19 cellular contexts compared by ENCODE assay signal in genomic region chr12:47306130-47306529, GRCh38.
A peak's percentile ranks its signal among the peaks of the same experiment; 100 is the strongest.
DNase-seq lines count a peak whose midpoint lies in the region; ATAC-seq and TF ChIP-seq lines count a peak whose summit lies in the region.
"Had no signal": no experiment of that assay in that cellular context is flagged by ENCODE, and none has a peak within 500 bp of the region (broad histone marks: within the 10 kb centered on the region; RNA-seq: fewer than 3 reads in every experiment).

No MANE protein-coding gene starts in this region.

- H3K27me3 Mint-ChIP-seq in activated T-cell treated with anti-CD3 and anti-CD28 coated beads, Interleukin-2, amount 50 U/mL, for 24 hours = no peaks in the 10 kb centered on the region
- H3K27me3 Mint-ChIP-seq in activated T-cell treated with anti-CD3 and anti-CD28 coated beads, Interleukin-2, amount 50 U/mL, for 72 hours (ENCODE audit: low read depth) = no peaks in the 10 kb centered on the region
- no peaks in the 10 kb centered on the region for H3K27me3 Mint-ChIP-seq in activated naive CD8-positive, alpha-beta T cell treated with anti-CD3 and anti-CD28 coated beads for 36 hours
- H3K27me3 Mint-ChIP-seq in effector memory CD8-positive, alpha-beta T cell = no peaks in the 10 kb centered on the region

- no peak for ATAC-seq in activated T-cell treated with anti-CD3 and anti-CD28 coated beads, Interleukin-2, amount 50 U/mL, for 72 hours (replicated peaks in 1 of 2)
- ATAC-seq in IMR-90 (ENCODE audit: low read depth) (no peak), GM19328 (IDR thresholded peaks at IDR 0.05; ENCODE audit: unreplicated experiment) (no peak)
- no peak for ATAC-seq in effector memory CD8-positive, alpha-beta T cell (replicated peaks)
- ATAC-seq: GM12878 had no signal

- H3K27ac Mint-ChIP-seq in activated T-cell treated with anti-CD3 and anti-CD28 coated beads, Interleukin-2, amount 50 U/mL, for 24 hours = peak overlapping the region; percentile 92
- no peak overlapping the region for H3K27ac Mint-ChIP-seq in activated T-cell treated with anti-CD3 and anti-CD28 coated beads, Interleukin-2, amount 50 U/mL, for 72 hours
- H3K27ac Mint-ChIP-seq in activated naive CD8-positive, alpha-beta T cell treated with anti-CD3 and anti-CD28 coated beads for 36 hours = peak overlapping the region; percentile 93
- no peak overlapping the region for H3K27ac Mint-ChIP-seq in effector memory CD8-positive, alpha-beta T cell

- H4K12ac ChIP-seq in trophoblast cell (ENCODE audit: low read depth, low read length) = no peak overlapping the region

- WGBS in IMR-90 (ENCODE audit: extremely low coverage in 2 of 2, insufficient read length in 1 of 2), 2 experiments = 91% methylated on average over 11 of the region's 22 CpGs; no CpG with 5 or more reads in 1 of the 2 experiments
- WGBS in trophoblast cell (ENCODE audit: extremely low coverage, insufficient coverage, insufficient read length) = no CpG with 5 or more reads among the region's 22 CpGs

- H2BK5ac ChIP-seq in IMR-90 (ENCODE audit: low read depth, low read length, poor library complexity, severe bottlenecking) = no peak overlapping the region
- H2BK5ac ChIP-seq in trophoblast cell (ENCODE audit: low read depth, low read length, poor library complexity) = no peak overlapping the region

- H3K4ac ChIP-seq in IMR-90 (ENCODE audit: low read depth, low read length) (no peak overlapping the region), trophoblast cell (ENCODE audit: low read depth, low read length) (no peak overlapping the region)

- no peaks in the 10 kb centered on the region for H4K20me1 ChIP-seq in IMR-90 (ENCODE audit: insufficient read depth, low read length)

- H4K91ac ChIP-seq in IMR-90 (ENCODE audit: insufficient read depth, low read depth, low read length) = no peak overlapping the region
- H4K91ac ChIP-seq in trophoblast cell (ENCODE audit: low read depth, low read length) = peak overlapping the region; percentile 66

- H3K4me3 ChIP-seq in IMR-90 (ENCODE audit: insufficient read depth, low read depth, low read length) (no peak overlapping the region), trophoblast cell (ENCODE audit: low read depth, low read length) (no peak overlapping the region)
- H3K4me3 ChIP-seq: GM12878 had no signal

- H3K9me3 ChIP-seq in IMR-90 (ENCODE audit: control insufficient read depth, insufficient read depth, low read length) = no peaks in the 10 kb centered on the region
- H3K9me3 ChIP-seq in trophoblast cell (ENCODE audit: insufficient read depth, low read depth, low read length) = no peaks in the 10 kb centered on the region

- H2AK5ac ChIP-seq in IMR-90 (ENCODE audit: low read depth, low read length) (no peak overlapping the region), trophoblast cell (ENCODE audit: low read length) (peak overlapping the region; percentile 88)

- CTCF ChIA-PET in IMR-90 (lab: Yijun Ruan, JAX) = interaction anchor here (2.4 kb wide), 1 partner anchor 274 kb away, joined by 10 read pairs; no protein-coding TSS in a partner anchor

- H2BK120ac ChIP-seq in IMR-90 (ENCODE audit: low read depth, low read length) = peak overlapping the region; percentile 27
- peak overlapping the region; percentile 10 for H2BK120ac ChIP-seq in trophoblast cell (ENCODE audit: insufficient read depth, low read length, poor library complexity)

- no peak overlapping the region for H3K14ac ChIP-seq in IMR-90 (replicated peaks; ENCODE audit: low read depth, low read length)
- H3K14ac ChIP-seq in trophoblast cell (ENCODE audit: low read length) = no peak overlapping the region

- H3K79me1 ChIP-seq in IMR-90 (ENCODE audit: low read depth in 1 of 2, low read length in 2 of 2) (no peaks in the 10 kb centered on the region), trophoblast cell (ENCODE audit: low read length) (peaks cover 6% of the 10 kb centered on the region)

- in situ Hi-C loops in IMR-90 (cut with MboI; ENCODE audit: low sequenced_read_pairs) = loop anchor here (5.0 kb wide), 1 partner anchor 274 kb away; no protein-coding TSS in a partner anchor

- intact Hi-C loops in IMR-90 (cut with micrococcal nuclease) = loop anchor here (2.0 to 10.0 kb wide), 2 partner anchors 91 to 379 kb away; no protein-coding TSS in a partner anchor

- TF ChIP-seq POLR2A in IMR-90 (IDR thresholded peaks at IDR 0.05; ENCODE audit: low read depth, low read length) = no peak

- POLR2A ChIA-PET in IMR-90 (lab: Charles Lee; ENCODE audit: unreplicated experiment) = no interaction called here

- no peak overlapping the region for H3K9ac ChIP-seq in IMR-90 (ENCODE audit: low read depth, low read length)
- H3K9ac ChIP-seq in trophoblast cell (ENCODE audit: low read length) = no peak overlapping the region

- H3K4me3 Mint-ChIP-seq in activated T-cell treated with anti-CD3 and anti-CD28 coated beads, Interleukin-2, amount 50 U/mL, for 24 hours = no peak overlapping the region
- H3K4me3 Mint-ChIP-seq in activated T-cell treated with anti-CD3 and anti-CD28 coated beads, Interleukin-2, amount 50 U/mL, for 72 hours = peak overlapping the region in 1 of 2 donors; percentile 91
- H3K4me3 Mint-ChIP-seq in activated naive CD8-positive, alpha-beta T cell treated with anti-CD3 and anti-CD28 coated beads for 36 hours = peak overlapping the region; percentile 84
- no peak overlapping the region for H3K4me3 Mint-ChIP-seq in effector memory CD8-positive, alpha-beta T cell

- peaks cover 14% of the 10 kb centered on the region for H3K9me1 ChIP-seq in IMR-90 (ENCODE audit: insufficient read depth, low read length)

- peak overlapping the region; percentile 86 for H2BK12ac ChIP-seq in trophoblast cell (ENCODE audit: low read length)

- H3K4me1 ChIP-seq in IMR-90 (ENCODE audit: control insufficient read depth, insufficient read depth, low read length) (peaks cover 8% of the 10 kb centered on the region), trophoblast cell (ENCODE audit: control insufficient read depth in 1 of 2, insufficient read depth in 2 of 2, low read length in 2 of 2) (peaks cover 1 to 14% of the 10 kb centered on the region in 2 experiments)

- H3K9me3 Mint-ChIP-seq in activated T-cell treated with anti-CD3 and anti-CD28 coated beads, Interleukin-2, amount 50 U/mL, for 24 hours = peaks cover 38% of the 10 kb centered on the region
- H3K9me3 Mint-ChIP-seq in activated T-cell treated with anti-CD3 and anti-CD28 coated beads, Interleukin-2, amount 50 U/mL, for 72 hours = peaks cover 5 to 16% of the 10 kb centered on the region in 2 donors
- peaks cover 51% of the 10 kb centered on the region for H3K9me3 Mint-ChIP-seq in activated naive CD8-positive, alpha-beta T cell treated with anti-CD3 and anti-CD28 coated beads for 36 hours
- H3K9me3 Mint-ChIP-seq in effector memory CD8-positive, alpha-beta T cell = no peaks in the 10 kb centered on the region

- H4K8ac ChIP-seq in IMR-90 (ENCODE audit: low read depth in 2 of 2, low read length in 2 of 2) (no peak overlapping the region), trophoblast cell (ENCODE audit: low read depth, low read length) (no peak overlapping the region)

- H3K4me1 Mint-ChIP-seq in activated T-cell treated with anti-CD3 and anti-CD28 coated beads, Interleukin-2, amount 50 U/mL, for 24 hours (ENCODE audit: low read depth) = peaks cover 83% of the 10 kb centered on the region
- peaks cover 85% of the 10 kb centered on the region for H3K4me1 Mint-ChIP-seq in activated T-cell treated with anti-CD3 and anti-CD28 coated beads, Interleukin-2, amount 50 U/mL, for 72 hours (ENCODE audit: low read depth)
- peaks cover 65% of the 10 kb centered on the region for H3K4me1 Mint-ChIP-seq in activated naive CD8-positive, alpha-beta T cell treated with anti-CD3 and anti-CD28 coated beads for 36 hours
- H3K4me1 Mint-ChIP-seq in effector memory CD8-positive, alpha-beta T cell (ENCODE audit: low read depth in 2 of 2) = peaks cover 16 to 22% of the 10 kb centered on the region in 2 donors

- H3K36me3 Mint-ChIP-seq in activated T-cell treated with anti-CD3 and anti-CD28 coated beads, Interleukin-2, amount 50 U/mL, for 24 hours (ENCODE audit: low read depth) = peaks cover 72% of the 10 kb centered on the region
- H3K36me3 Mint-ChIP-seq in activated T-cell treated with anti-CD3 and anti-CD28 coated beads, Interleukin-2, amount 50 U/mL, for 72 hours (ENCODE audit: insufficient read depth in 2 of 2) = peaks cover 19 to 52% of the 10 kb centered on the region in 2 donors
- peaks cover 85% of the 10 kb centered on the region for H3K36me3 Mint-ChIP-seq in activated naive CD8-positive, alpha-beta T cell treated with anti-CD3 and anti-CD28 coated beads for 36 hours
- H3K36me3 Mint-ChIP-seq in effector memory CD8-positive, alpha-beta T cell (ENCODE audit: insufficient read depth) = peaks cover 7% of the 10 kb centered on the region

- no TSS peak for BruUV-seq in IMR-90 (replicated peaks; lab: Mats Ljungman, UMichigan)

- no peak overlapping the region for H3K27ac ChIP-seq in IMR-90 (ENCODE audit: insufficient read depth, low read length)
- no peak overlapping the region for H3K27ac ChIP-seq in trophoblast cell (ENCODE audit: low read depth, low read length)
- H3K27ac ChIP-seq: C4-2B had no signal

- no peaks in the 10 kb centered on the region for H3K79me2 ChIP-seq in trophoblast cell (ENCODE audit: control insufficient read depth, insufficient read depth, low read length, poor library complexity)

- no peak for TF ChIP-seq CTCF in IMR-90 (conservative IDR thresholded peaks at IDR 0.05; ENCODE audit: low read depth, low read length)

- H2BK20ac ChIP-seq in IMR-90 (ENCODE audit: low read depth, low read length) = no peak overlapping the region

- H2AFZ ChIP-seq in IMR-90 (replicated peaks; ENCODE audit: low read length, poor library complexity) (no peak overlapping the region), trophoblast cell (ENCODE audit: insufficient read depth, low read length, poor library complexity) (no peak overlapping the region)

- H3K23ac ChIP-seq in IMR-90 (ENCODE audit: low read depth, low read length) = no peak overlapping the region
- H3K23ac ChIP-seq in trophoblast cell (ENCODE audit: low read length) = no peak overlapping the region

- H3K36me3 ChIP-seq in IMR-90 (ENCODE audit: control insufficient read depth, insufficient read depth, low read length) (no peaks in the 10 kb centered on the region), trophoblast cell (ENCODE audit: control insufficient read depth in 1 of 2, insufficient read depth in 2 of 2, low read length in 2 of 2) (no peaks in the 10 kb centered on the region)

- no peak overlapping the region for H2BK15ac ChIP-seq in IMR-90 (ENCODE audit: low read depth, low read length)

- no peak overlapping the region for H2AK9ac ChIP-seq in IMR-90 (replicated peaks; ENCODE audit: low read depth, low read length, poor library complexity)

- H3K18ac ChIP-seq in IMR-90 (ENCODE audit: low read depth, low read length) = no peak overlapping the region
- H3K18ac ChIP-seq in trophoblast cell (ENCODE audit: low read length) = peak overlapping the region; percentile 61

- dilution Hi-C loops in IMR-90 (cut with HindIII; ENCODE audit: low sequenced_read_pairs, unreplicated experiment) = no loop called here

- no peak for TF ChIP-seq RAD21 in IMR-90 (IDR thresholded peaks at IDR 0.05; ENCODE audit: low read length)

- H3K4me2 ChIP-seq in IMR-90 (ENCODE audit: low read depth, low read length) (no peak overlapping the region), trophoblast cell (ENCODE audit: low read length) (no peak overlapping the region)

- H3K56ac ChIP-seq in IMR-90 (ENCODE audit: extremely low read depth, insufficient read depth, low read length) = no peak overlapping the region

- DNase-seq in activated T-cell treated with anti-CD3 and anti-CD28 coated beads, Interleukin-2, amount 50 U/mL, for 24 hours = no peak
- DNase-seq in activated T-cell treated with anti-CD3 and anti-CD28 coated beads, Interleukin-2, amount 50 U/mL, for 72 hours = no peak
- DNase-seq in IMR-90 (no peak), trophoblast cell (no peak), NCI-H1092 treated with DMSO at 0.1 percent for 48 hours (lab: John Stamatoyannopoulos, UW) (no peak)
- DNase-seq in activated naive CD8-positive, alpha-beta T cell treated with anti-CD3 and anti-CD28 coated beads for 36 hours = no peak
- no peak for DNase-seq in effector memory CD8-positive, alpha-beta T cell
- DNase-seq: DMS 273 treated with DMSO at 0.1 percent for 48 hours; GDM1; GOT3; NCI-H1105 treated with DMSO at 0.1 percent for 48 hours; NCI-H187; NCI-H226; NCI-H526; NK-92 treated with Interleukin-12 subunit alpha and Interleukin-12 subunit beta, amount 100 ng/mL, for 24 hours; SHP77 treated with DMSO at 0.1 percent for 48 hours had no signal

- H3K27me3 ChIP-seq in IMR-90 (ENCODE audit: control insufficient read depth, insufficient read depth, low read length) (no peaks in the 10 kb centered on the region), trophoblast cell (ENCODE audit: insufficient read depth, low read length) (no peaks in the 10 kb centered on the region)

- no peak overlapping the region for H4K5ac ChIP-seq in IMR-90 (ENCODE audit: low read depth, low read length)

Comparison
In these comparisons a context has a peak if more than half of its experiments do, and no peak if none do; other contexts are left out.
1. H3K27ac Mint-ChIP-seq: peak in activated T-cell treated with anti-CD3 and anti-CD28 coated beads, Interleukin-2, amount 50 U/mL, for 24 hours (single experiment) and activated naive CD8-positive, alpha-beta T cell treated with anti-CD3 and anti-CD28 coated beads for 36 hours (single experiment); none in activated T-cell treated with anti-CD3 and anti-CD28 coated beads, Interleukin-2, amount 50 U/mL, for 72 hours (single experiment) and effector memory CD8-positive, alpha-beta T cell (0 of 2).